Comparison of ENCODE assay signal across 17 cellular contexts in genomic region chr2:39902103-39902502, GRCh38.
A peak's percentile ranks its signal among the peaks of the same experiment; 100 is the strongest.
DNase-seq lines count a peak whose midpoint lies in the region; ATAC-seq and TF ChIP-seq lines count a peak whose summit lies in the region.
"Had no signal": no experiment of that assay in that cellular context is flagged by ENCODE, and none has a peak within 500 bp of the region (broad histone marks: within the 10 kb centered on the region; RNA-seq: fewer than 3 reads in every experiment).

No MANE protein-coding gene starts in this region.

- intact Hi-C loops in activated CD4-positive, alpha-beta T cell treated with anti-CD3 and anti-CD28 coated beads for 36 hours (cut with DNase I, micrococcal nuclease), result no loop called here

- peak; percentile 98 for ATAC-seq in activated CD4-positive, alpha-beta T cell treated with anti-CD3 and anti-CD28 coated beads for 36 hours
- ATAC-seq in RWPE2 (ENCODE audit: low read depth) (peak; percentile 60), HG03095 (IDR thresholded peaks at IDR 0.05; ENCODE audit: unreplicated experiment) (no peak), HG03280 (IDR thresholded peaks at IDR 0.05; ENCODE audit: unreplicated experiment) (no peak)
- peak; percentile 87 for ATAC-seq in stimulated activated naive CD8-positive, alpha-beta T cell treated with anti-CD3 and anti-CD28 coated beads, Interleukin-15, Interleukin-2, amounts not matched to agents 100 U/mL and 50 U/mL, for 24 hours
- ATAC-seq: lower lobe of right lung had no signal

- H3K27me3 Mint-ChIP-seq in activated CD4-positive, alpha-beta T cell treated with anti-CD3 and anti-CD28 coated beads for 36 hours, result peaks cover 15% of the 10 kb centered on the region
- H3K27me3 Mint-ChIP-seq in activated CD4-positive, alpha-beta T cell treated with anti-CD3 and anti-CD28 coated beads, Interleukin-2, amount 10 ng/mL, durations not matched to agents 7 days and 5 days, result peaks cover 5% of the 10 kb centered on the region

- H3K9ac ChIP-seq in fibroblast of lung (ENCODE audit: insufficient read depth, low read length), result no peak overlapping the region

- H3K27ac ChIP-seq in RWPE2 (ENCODE audit: poor library complexity, severe bottlenecking) (no peak overlapping the region), fibroblast of lung (ENCODE audit: insufficient read depth, low read length) (no peak overlapping the region)
- H3K27ac ChIP-seq: lower lobe of right lung, sigmoid colon had no signal

- no peaks in the 10 kb centered on the region for H3K36me3 Mint-ChIP-seq in activated CD4-positive, alpha-beta T cell treated with anti-CD3 and anti-CD28 coated beads for 36 hours (ENCODE audit: low read depth)
- no peaks in the 10 kb centered on the region for H3K36me3 Mint-ChIP-seq in activated CD4-positive, alpha-beta T cell treated with anti-CD3 and anti-CD28 coated beads, Interleukin-2, amount 10 ng/mL, durations not matched to agents 7 days and 5 days (ENCODE audit: low read depth)

- POLR2A ChIA-PET in activated CD4-positive, alpha-beta T cell treated with anti-CD3 and anti-CD28 coated beads for 36 hours (lab: Charles Lee), result no interaction called here
- POLR2A ChIA-PET in activated CD4-positive, alpha-beta T cell treated with anti-CD3 and anti-CD28 coated beads, Interleukin-2, amount 10 ng/mL, durations not matched to agents 7 days and 5 days (lab: Charles Lee), result no interaction called here

- no peaks in the 10 kb centered on the region for H3K79me2 ChIP-seq in fibroblast of lung (ENCODE audit: control insufficient read depth, insufficient read depth, low read length)

- peaks cover 3% of the 10 kb centered on the region for H3K4me1 Mint-ChIP-seq in activated CD4-positive, alpha-beta T cell treated with anti-CD3 and anti-CD28 coated beads for 36 hours
- no peaks in the 10 kb centered on the region for H3K4me1 Mint-ChIP-seq in activated CD4-positive, alpha-beta T cell treated with anti-CD3 and anti-CD28 coated beads, Interleukin-2, amount 10 ng/mL, durations not matched to agents 7 days and 5 days

- H3K27me3 ChIP-seq in RWPE2 (ENCODE audit: insufficient read depth, poor library complexity, severe bottlenecking) (no peaks in the 10 kb centered on the region), fibroblast of lung (ENCODE audit: control insufficient read depth, insufficient read depth, low read length) (no peaks in the 10 kb centered on the region), H7 (ENCODE audit: control insufficient read depth, insufficient read depth, low read length) (no peaks in the 10 kb centered on the region)
- H3K27me3 ChIP-seq: sigmoid colon had no signal

- no peak overlapping the region for H3K4me2 ChIP-seq in fibroblast of lung (ENCODE audit: extremely low read depth, insufficient read depth, low read length)

- no peak overlapping the region for H2AFZ ChIP-seq in fibroblast of lung (ENCODE audit: low read length)

- CTCF ChIA-PET in activated CD4-positive, alpha-beta T cell treated with anti-CD3 and anti-CD28 coated beads for 36 hours (lab: Charles Lee), result interaction anchor here (1.5 kb wide), 1 partner anchor 12 kb away, joined by 4 read pairs; no protein-coding TSS in a partner anchor
- CTCF ChIA-PET in activated CD4-positive, alpha-beta T cell treated with anti-CD3 and anti-CD28 coated beads, Interleukin-2, amount 10 ng/mL, durations not matched to agents 7 days and 5 days (lab: Charles Lee), result no interaction called here

- peak; percentile 9 for DNase-seq in activated CD4-positive, alpha-beta T cell treated with anti-CD3 and anti-CD28 coated beads for 36 hours
- DNase-seq in activated CD4-positive, alpha-beta T cell treated with anti-CD3 and anti-CD28 coated beads, Interleukin-2, amount 10 ng/mL, durations not matched to agents 7 days and 5 days, result no peak
- no peak for DNase-seq in RWPE2 (ENCODE audit: low spot score)
- peak; percentile 27 to 78 for DNase-seq in fibroblast of lung (ENCODE audit: low read depth in 2 of 2)
- no peak for DNase-seq in stimulated activated naive CD8-positive, alpha-beta T cell treated with anti-CD3 and anti-CD28 coated beads, Interleukin-15, Interleukin-2, amounts not matched to agents 100 U/mL and 50 U/mL, for 24 hours
- no peak for DNase-seq in H7
- DNase-seq: 8988T; activated CD4-positive, alpha-beta T cell treated with anti-CD3 and anti-CD28 coated beads, Interleukin-2, amount 50 U/mL, for 1 hour; activated effector memory CD4-positive, alpha-beta T cell treated with Interleukin-2 at 50 U/mL for 16 hours; COR-L47; lower lobe of right lung; NCI-H1694; NCI-H526; sigmoid colon had no signal

- no peak overlapping the region for H3K4me3 Mint-ChIP-seq in activated CD4-positive, alpha-beta T cell treated with anti-CD3 and anti-CD28 coated beads for 36 hours
- H3K4me3 Mint-ChIP-seq in activated CD4-positive, alpha-beta T cell treated with anti-CD3 and anti-CD28 coated beads, Interleukin-2, amount 10 ng/mL, durations not matched to agents 7 days and 5 days, result no peak overlapping the region
- H3K4me3 Mint-ChIP-seq: stimulated activated naive CD8-positive, alpha-beta T cell treated with anti-CD3 and anti-CD28 coated beads, Interleukin-15, Interleukin-2, amounts not matched to agents 100 ng/mL and 50 ng/mL, for 24 hours had no signal

- H3K9me3 Mint-ChIP-seq in activated CD4-positive, alpha-beta T cell treated with anti-CD3 and anti-CD28 coated beads for 36 hours (ENCODE audit: low read depth), result no peaks in the 10 kb centered on the region
- H3K9me3 Mint-ChIP-seq in activated CD4-positive, alpha-beta T cell treated with anti-CD3 and anti-CD28 coated beads, Interleukin-2, amount 10 ng/mL, durations not matched to agents 7 days and 5 days, result no peaks in the 10 kb centered on the region
- H3K9me3 Mint-ChIP-seq: stimulated activated naive CD8-positive, alpha-beta T cell treated with anti-CD3 and anti-CD28 coated beads, Interleukin-15, Interleukin-2, amounts not matched to agents 100 ng/mL and 50 ng/mL, for 24 hours had no signal

- H3K4me1 ChIP-seq in RWPE2 (ENCODE audit: insufficient read depth, poor library complexity, severe bottlenecking), result peaks cover 10% of the 10 kb centered on the region
- no peaks in the 10 kb centered on the region for H3K4me1 ChIP-seq in fibroblast of lung (ENCODE audit: control insufficient read depth, extremely low read depth, insufficient read depth, low read length)
- H3K4me1 ChIP-seq: lower lobe of right lung, sigmoid colon had no signal

- H4K20me1 ChIP-seq in fibroblast of lung (ENCODE audit: control insufficient read depth, extremely low read depth, insufficient read depth, low read length), result no peaks in the 10 kb centered on the region

- H3K4me3 ChIP-seq in RWPE2 (ENCODE audit: severe bottlenecking), result no peak overlapping the region
- no peak overlapping the region for H3K4me3 ChIP-seq in fibroblast of lung (replicated peaks in 1 of 4; ENCODE audit: control extremely low read depth in 1 of 4, insufficient read depth in 1 of 4, low read depth in 3 of 4, low read length in 4 of 4)
- H3K4me3 ChIP-seq in H7 (ENCODE audit: insufficient read depth, low read depth, low read length), result no peak overlapping the region
- H3K4me3 ChIP-seq: lower lobe of right lung, sigmoid colon had no signal

- peak overlapping the region; percentile 11 for H3K27ac Mint-ChIP-seq in activated CD4-positive, alpha-beta T cell treated with anti-CD3 and anti-CD28 coated beads for 36 hours
- H3K27ac Mint-ChIP-seq in activated CD4-positive, alpha-beta T cell treated with anti-CD3 and anti-CD28 coated beads, Interleukin-2, amount 10 ng/mL, durations not matched to agents 7 days and 5 days, result no peak overlapping the region
- H3K27ac Mint-ChIP-seq: stimulated activated naive CD8-positive, alpha-beta T cell treated with anti-CD3 and anti-CD28 coated beads, Interleukin-15, Interleukin-2, amounts not matched to agents 100 ng/mL and 50 ng/mL, for 24 hours had no signal

- no peaks in the 10 kb centered on the region for H3K9me3 ChIP-seq in RWPE2 (ENCODE audit: severe bottlenecking)
- H3K9me3 ChIP-seq in fibroblast of lung (ENCODE audit: control insufficient read depth, insufficient read depth, low read depth, low read length), result no peaks in the 10 kb centered on the region
- H3K9me3 ChIP-seq: lower lobe of right lung, sigmoid colon had no signal

- no peak for TF ChIP-seq CTCF in RWPE2 (IDR thresholded peaks at IDR 0.05; ENCODE audit: poor library complexity, severe bottlenecking)
- TF ChIP-seq CTCF in fibroblast of lung (conservative IDR thresholded peaks at IDR 0.05 in 1 of 2, IDR thresholded peaks at IDR 0.05 in 1 of 2; ENCODE audit: low read depth in 1 of 2, low read length in 2 of 2), result no peak

- H3K36me3 ChIP-seq in RWPE2 (ENCODE audit: low read depth) (no peaks in the 10 kb centered on the region), fibroblast of lung (ENCODE audit: control insufficient read depth, insufficient read depth, low read length) (no peaks in the 10 kb centered on the region), H7 (replicated peaks; ENCODE audit: control insufficient read depth, insufficient read depth, low read length) (no peaks in the 10 kb centered on the region)
- H3K36me3 ChIP-seq: lower lobe of right lung, sigmoid colon had no signal

Comparison
In these comparisons a context has a peak if more than half of its experiments do, and no peak if none do; other contexts are left out.
1. DNase-seq: peak in activated CD4-positive, alpha-beta T cell treated with anti-CD3 and anti-CD28 coated beads for 36 hours (single experiment) and fibroblast of lung (2 of 2); none in activated CD4-positive, alpha-beta T cell treated with anti-CD3 and anti-CD28 coated beads, Interleukin-2, amount 10 ng/mL, durations not matched to agents 7 days and 5 days (single experiment), RWPE2 (single experiment), stimulated activated naive CD8-positive, alpha-beta T cell treated with anti-CD3 and anti-CD28 coated beads, Interleukin-15, Interleukin-2, amounts not matched to agents 100 U/mL and 50 U/mL, for 24 hours (single experiment) and H7 (single experiment).
2. ATAC-seq: peak in activated CD4-positive, alpha-beta T cell treated with anti-CD3 and anti-CD28 coated beads for 36 hours (single experiment), RWPE2 (single experiment) and stimulated activated naive CD8-positive, alpha-beta T cell treated with anti-CD3 and anti-CD28 coated beads, Interleukin-15, Interleukin-2, amounts not matched to agents 100 U/mL and 50 U/mL, for 24 hours (single experiment); none in HG03095 (single experiment) and HG03280 (single experiment).